In genomic region chr12:113987261-113988063, GRCh38 we compare ENCODE assay signal across 24 cellular contexts.
"Had no signal": no experiment of that assay in that cellular context is flagged by ENCODE, and none has a peak within 500 bp of the region (broad histone marks: within the 10 kb centered on the region; RNA-seq: fewer than 3 reads in every experiment).

No MANE protein-coding gene starts in this region.

- ATAC-seq: activated CD8-positive, alpha-beta T cell treated with anti-CD3 and anti-CD28 coated beads, Interleukin-2, amount 10 ng/mL, durations not matched to agents 7 days and 5 days; WTC11 had no signal

- H3K27me3 ChIP-seq: Peyer's patch had no signal

- DNase-seq: activated CD4-positive, alpha-beta T cell treated with anti-CD3 and anti-CD28 coated beads for 48 hours; activated CD4-positive, alpha-beta T cell treated with anti-CD3 and anti-CD28 coated beads, Interleukin-2, amount 50 U/mL, for 4 hours; activated CD4-positive, CD25-positive, alpha-beta regulatory T cell treated with anti-CD3 and anti-CD28 coated beads, Interleukin-2, amount 50 U/mL, for 72 hours; activated CD8-positive, alpha-beta T cell treated with anti-CD3 and anti-CD28 coated beads, Interleukin-2, amount 10 ng/mL, durations not matched to agents 7 days and 5 days; activated effector memory CD4-positive, alpha-beta T cell treated with Interleukin-2 at 50 U/mL for 16 hours; activated naive CD4-positive, alpha-beta T cell; activated T-cell treated with anti-CD3 and anti-CD28 coated beads, Interleukin-2, amount 50 U/mL, for 24 hours; aorta; caudate nucleus; NCI-H1105 treated with DMSO at 0.1 percent for 48 hours; NCI-H1436 treated with DMSO at 0.1 percent for 48 hours; NCI-H187; NCI-H2081; NCI-H2171; NCI-H2227 treated with DMSO at 0.1 percent for 48 hours; NCI-H446 treated with DMSO at 0.1 percent for 48 hours; NCI-H524 treated with DMSO at 0.1 percent for 48 hours; NK-92 treated with Interleukin-12 subunit alpha and Interleukin-12 subunit beta, amount 100 ng/mL, for 24 hours; OCI-M1; Peyer's patch; Right ventricle myocardium superior had no signal

- H3K36me3 ChIP-seq: breast epithelium, Peyer's patch had no signal

- H3K4me3 ChIP-seq: breast epithelium, Peyer's patch had no signal

- H3K27ac ChIP-seq: breast epithelium, Peyer's patch, RWPE1 had no signal

- H3K4me1 ChIP-seq: breast epithelium, Peyer's patch had no signal

- H3K9me3 ChIP-seq: breast epithelium, Peyer's patch had no signal
